1 cellular context compared by ENCODE assay signal in genomic region chr7:24597014-24597413, GRCh38.
TF ChIP-seq lines count a peak whose summit lies in the region.

No MANE protein-coding gene starts in this region.

TF ChIP-seq in H1, 55 proteins besides CTCF, POLR2A, EP300 and RAD21:
- TF ChIP-seq NANOG (IDR thresholded peaks at IDR 0.05; ENCODE audit: insufficient read depth, low read depth, low read length, poor library complexity, severe bottlenecking) (no peak), CREB1 (IDR thresholded peaks at IDR 0.05) (no peak), TAF7 (optimal IDR thresholded peaks at IDR 0.05; ENCODE audit: borderline replicate concordance, low read depth, low read length) (no peak), MAFK (IDR thresholded peaks at IDR 0.05; ENCODE audit: low read depth, low read length) (no peak), KDM5A (IDR thresholded peaks at IDR 0.05; ENCODE audit: low read length) (no peak), TCF12 (IDR thresholded peaks at IDR 0.05; ENCODE audit: low read depth, low read length) (no peak), RNF2 (IDR thresholded peaks at IDR 0.05; ENCODE audit: borderline replicate concordance, low read depth, low read length, missing control alignments, poor library complexity, severe bottlenecking) (no peak), MAX (IDR thresholded peaks at IDR 0.05) (no peak)
